1 cellular context compared by ENCODE assay signal in genomic region chr11:68838572-68838964, GRCh38.
A peak's percentile ranks its signal among the peaks of the same experiment; 100 is the strongest.
TF ChIP-seq lines count a peak whose summit lies in the region.

No MANE protein-coding gene starts in this region.

TF ChIP-seq in HepG2, 621 proteins besides CTCF, POLR2A, EP300 and RAD21 (continued from another document and continues in another):
- TF ChIP-seq SNAPC4 (CRISPR knock-in tag; IDR thresholded peaks at IDR 0.05) (no peak), CEBPB (IDR thresholded peaks at IDR 0.05; ENCODE audit: borderline replicate concordance, low read depth, low read length) (peak; percentile 57; the same call in 1 of the 2 replicates), BCLAF1 (IDR thresholded peaks at IDR 0.05) (no peak), NPAS2 (CRISPR knock-in tag; IDR thresholded peaks at IDR 0.05; ENCODE audit: borderline replicate concordance) (no peak), NAIF1 (CRISPR knock-in tag; IDR thresholded peaks at IDR 0.05; ENCODE audit: borderline replicate concordance) (no peak), ZNF720 (CRISPR knock-in tag; IDR thresholded peaks at IDR 0.05) (no peak), ZNF281 (CRISPR knock-in tag; IDR thresholded peaks at IDR 0.05; ENCODE audit: borderline replicate concordance) (no peak), ZNF3 (CRISPR knock-in tag; IDR thresholded peaks at IDR 0.05) (peak; percentile 92), LCORL (IDR thresholded peaks at IDR 0.05) (no peak), LCORL (CRISPR knock-in tag; IDR thresholded peaks at IDR 0.05) (no peak), MYPOP (CRISPR knock-in tag; IDR thresholded peaks at IDR 0.05) (no peak), KDM1A (CRISPR knock-in tag; IDR thresholded peaks at IDR 0.05) (no peak; the same call in 1 of the 2 replicates), ZNF207 (IDR thresholded peaks at IDR 0.05; ENCODE audit: borderline replicate concordance) (no peak), NKX3-1 (CRISPR knock-in tag; IDR thresholded peaks at IDR 0.05) (no peak), ZNF121 (CRISPR knock-in tag; IDR thresholded peaks at IDR 0.05) (peak; percentile 76; the same call in 1 of the 2 replicates), AKNA (CRISPR knock-in tag; IDR thresholded peaks at IDR 0.05; ENCODE audit: borderline replicate concordance) (no peak), ZNF724P (CRISPR knock-in tag; IDR thresholded peaks at IDR 0.05; ENCODE audit: borderline replicate concordance) (no peak), BRD4 (CRISPR knock-in tag; IDR thresholded peaks at IDR 0.05) (no peak), TBX2 (CRISPR knock-in tag; IDR thresholded peaks at IDR 0.05; ENCODE audit: borderline replicate concordance) (no peak), ZNF451 (CRISPR knock-in tag; IDR thresholded peaks at IDR 0.05) (no peak), GMEB2 (CRISPR knock-in tag; IDR thresholded peaks at IDR 0.05; ENCODE audit: low read depth) (no peak), ZNF652 (CRISPR knock-in tag; IDR thresholded peaks at IDR 0.05; ENCODE audit: borderline replicate concordance, low read depth) (no peak), ZNF674 (CRISPR knock-in tag; IDR thresholded peaks at IDR 0.05; ENCODE audit: low read depth) (no peak), ZNF790 (CRISPR knock-in tag; IDR thresholded peaks at IDR 0.05; ENCODE audit: borderline replicate concordance) (no peak), ZNF770 (CRISPR knock-in tag; IDR thresholded peaks at IDR 0.05) (peak; percentile 97), ZNF124 (CRISPR knock-in tag; IDR thresholded peaks at IDR 0.05) (0 out of 2 replicates have a peak, but pooled peaks have one; percentile 4), ZNF234 (CRISPR knock-in tag; conservative IDR thresholded peaks at IDR 0.05) (no peak), CHCHD3 (CRISPR knock-in tag; IDR thresholded peaks at IDR 0.05) (no peak), ZMYM3 (CRISPR knock-in tag; IDR thresholded peaks at IDR 0.05) (peak; percentile 73), ZMYM2 (CRISPR knock-in tag; IDR thresholded peaks at IDR 0.05) (0 out of 2 replicates have a peak, but pooled peaks have one; percentile 0)
- TF ChIP-seq, protein P1, sequence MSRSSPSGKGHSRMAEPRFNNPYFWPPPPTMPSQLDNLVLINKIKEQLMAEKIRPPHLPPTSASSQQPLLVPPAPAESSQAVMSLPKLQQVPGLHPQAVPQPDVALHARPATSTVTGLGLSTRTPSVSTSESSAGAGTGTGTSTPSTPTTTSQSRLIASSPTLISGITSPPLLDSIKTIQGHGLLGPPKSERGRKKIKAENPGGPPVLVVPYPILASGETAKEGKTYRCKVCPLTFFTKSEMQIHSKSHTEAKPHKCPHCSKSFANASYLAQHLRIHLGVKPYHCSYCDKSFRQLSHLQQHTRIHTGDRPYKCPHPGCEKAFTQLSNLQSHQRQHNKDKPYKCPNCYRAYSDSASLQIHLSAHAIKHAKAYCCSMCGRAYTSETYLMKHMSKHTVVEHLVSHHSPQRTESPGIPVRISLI (CRISPR knock-in tag; IDR thresholded peaks at IDR 0.05; ENCODE audit: borderline replicate concordance), result peak; percentile 79; the same call in 1 of the 2 replicates
- TF ChIP-seq, protein P2, sequence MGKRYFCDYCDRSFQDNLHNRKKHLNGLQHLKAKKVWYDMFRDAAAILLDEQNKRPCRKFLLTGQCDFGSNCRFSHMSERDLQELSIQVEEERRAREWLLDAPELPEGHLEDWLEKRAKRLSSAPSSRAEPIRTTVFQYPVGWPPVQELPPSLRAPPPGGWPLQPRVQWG (CRISPR knock-in tag; IDR thresholded peaks at IDR 0.05; ENCODE audit: borderline replicate concordance, low read depth), result no peak
